Comparison of ENCODE assay signal across 24 cellular contexts in genomic region chr14:53375573-53375972, GRCh38.
"Had no signal": no experiment of that assay in that cellular context is flagged by ENCODE, and none has a peak within 500 bp of the region (broad histone marks: within the 10 kb centered on the region; RNA-seq: fewer than 3 reads in every experiment).

No MANE protein-coding gene starts in this region.

- H3K9me3 ChIP-seq: colonic mucosa, psoas muscle, sigmoid colon, suprapubic skin, tibial artery, upper lobe of left lung, vagina had no signal

- H3K4me3 Mint-ChIP-seq: endodermal cell; naive B cell; nephron progenitor cell; stimulated activated naive B cell treated with anti-CD40 and anti-IgM and Interleukin-4, amounts not matched to agents 10 μg/mL and 1 μg/mL and 100 μg/mL, for 72 hours had no signal

- ATAC-seq: left lobe of liver; psoas muscle; stimulated activated naive B cell treated with anti-CD40 and anti-IgM and Interleukin-4, amounts not matched to agents 10 μg/mL and 1 μg/mL and 100 μg/mL, for 72 hours had no signal

- H3K27ac ChIP-seq: colonic mucosa, psoas muscle, sigmoid colon, skin epidermis, suprapubic skin, vagina had no signal

- H3K27me3 ChIP-seq: colonic mucosa, sigmoid colon, suprapubic skin, tibial artery, upper lobe of left lung, vagina had no signal

- H3K27me3 Mint-ChIP-seq: stimulated activated naive B cell treated with anti-CD40 and anti-IgM and Interleukin-4, amounts not matched to agents 10 μg/mL and 1 μg/mL and 100 μg/mL, for 72 hours had no signal

- H3K36me3 Mint-ChIP-seq: naive B cell; stimulated activated naive B cell treated with anti-CD40 and anti-IgM and Interleukin-4, amounts not matched to agents 10 μg/mL and 1 μg/mL and 100 μg/mL, for 72 hours had no signal

- H3K4me3 ChIP-seq: colonic mucosa, psoas muscle, sigmoid colon, skin epidermis, suprapubic skin, tibial artery, upper lobe of left lung, vagina had no signal

- DNase-seq: colonic mucosa; dermis blood vessel endothelial cell; effector CD4-positive, alpha-beta T cell; endodermal cell; erythroblast; foreskin melanocyte; head of caudate nucleus; hypothalamus; kidney glomerular epithelial cell; mesendoderm; naive B cell; nephron progenitor cell; psoas muscle; retina; sigmoid colon; stimulated activated CD4-positive, alpha-beta T cell treated with anti-CD3 and anti-CD28 coated beads, Interleukin-2, amount 100 ng/mL, for 24 hours; stimulated activated CD4-positive, alpha-beta T cell treated with anti-CD3 and anti-CD28 coated beads, Interleukin-4, amount 100 ng/mL, for 4 hours; stimulated activated naive B cell treated with anti-CD40 and anti-IgM and Interleukin-4, amounts not matched to agents 10 μg/mL and 1 μg/mL and 100 μg/mL, for 72 hours; tibial artery; upper lobe of left lung had no signal

- H3K9me3 Mint-ChIP-seq: endodermal cell, naive B cell, nephron progenitor cell had no signal

- H3K4me1 Mint-ChIP-seq: naive B cell had no signal

- H3K36me3 ChIP-seq: colonic mucosa, sigmoid colon, suprapubic skin, tibial artery, upper lobe of left lung, vagina had no signal

- H3K4me1 ChIP-seq: colonic mucosa, psoas muscle, suprapubic skin had no signal

- H3K27ac Mint-ChIP-seq: endodermal cell; naive B cell; nephron progenitor cell; stimulated activated naive B cell treated with anti-CD40 and anti-IgM and Interleukin-4, amounts not matched to agents 10 μg/mL and 1 μg/mL and 100 μg/mL, for 72 hours had no signal
